Comparison of ENCODE assay signal across 23 cellular contexts in the genomic region with DNA sequence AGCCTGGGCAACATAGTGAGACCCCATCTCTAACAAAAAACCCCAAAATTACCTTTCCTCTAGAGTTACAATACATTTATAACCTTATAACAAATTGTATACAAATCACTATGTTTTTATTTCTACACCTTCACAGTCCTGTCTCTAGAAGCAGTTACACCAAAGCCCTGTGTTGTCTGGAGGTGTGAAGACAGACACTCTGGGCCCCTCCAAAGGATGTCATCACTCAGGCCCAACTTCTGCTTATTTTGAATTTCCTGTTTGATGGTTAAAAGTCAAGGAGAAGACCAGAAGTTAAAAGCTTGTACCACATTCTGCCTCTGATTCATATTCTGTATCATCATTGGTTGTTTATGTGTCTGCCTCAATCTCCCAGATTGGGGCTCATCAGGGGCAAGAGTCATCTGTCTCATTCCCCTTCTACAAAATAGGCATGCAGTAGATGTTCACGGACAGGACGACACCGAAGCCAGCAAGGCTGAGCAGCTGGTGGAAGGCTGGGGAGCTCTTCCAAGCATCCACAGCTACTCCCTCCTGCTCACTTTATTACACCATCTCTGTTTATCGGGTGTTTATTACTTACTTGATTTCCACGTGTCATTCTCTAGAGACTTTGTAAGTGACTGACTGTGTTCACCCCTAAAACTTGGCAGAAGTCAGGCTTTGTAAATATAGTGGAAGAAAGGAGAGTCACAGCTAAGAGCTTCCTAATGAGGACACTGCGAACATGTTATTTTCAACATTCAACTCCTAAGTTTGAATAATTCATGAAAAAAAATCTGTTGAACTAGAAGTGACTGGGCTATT.
DNase-seq lines count a peak whose midpoint lies in the region; ATAC-seq and TF ChIP-seq lines count a peak whose summit lies in the region.
"Had no signal": no experiment of that assay in that cellular context is flagged by ENCODE, and none has a peak within 500 bp of the region (broad histone marks: within the 10 kb centered on the region; RNA-seq: fewer than 3 reads in every experiment).

No MANE protein-coding gene starts in this region.

- TF ChIP-seq CTCF in IMR-90 (conservative IDR thresholded peaks at IDR 0.05; ENCODE audit: low read depth, low read length) = no peak
- TF ChIP-seq CTCF in heart right ventricle (IDR thresholded peaks at IDR 0.05) = no peak

- peak; percentile 38; the same call in 1 of the 2 replicates for ATAC-seq in IMR-90 (ENCODE audit: low read depth)
- ATAC-seq in heart right ventricle = peak in 7 of 8 donors; percentile 33 to 73 (median 61)
- ATAC-seq in sciatic nerve = peak; percentile 86
- no peak for ATAC-seq in stimulated activated effector memory CD8-positive, alpha-beta T cell treated with anti-CD3 and anti-CD28 coated beads, Interleukin-12 subunit alpha, Interleukin-12 subunit beta, amount 100 ng/mL, for 72 hours
- no peak for ATAC-seq in HG03439 (IDR thresholded peaks at IDR 0.05; ENCODE audit: unreplicated experiment)
- ATAC-seq: activated CD8-positive, alpha-beta T cell treated with anti-CD3 and anti-CD28 coated beads for 36 hours; HepG2; left lobe of liver; mucosa of descending colon had no signal

- 0 out of 2 replicates have a peak overlapping the region, but pooled peaks have one; percentile 13 for H3K23ac ChIP-seq in IMR-90 (ENCODE audit: low read depth, low read length)

- H2AK9ac ChIP-seq in IMR-90 (replicated peaks; ENCODE audit: low read depth, low read length, poor library complexity) = no peak overlapping the region

- no peak overlapping the region for H4K91ac ChIP-seq in IMR-90 (ENCODE audit: insufficient read depth, low read depth, low read length)

- no peaks in the 10 kb centered on the region for H3K9me3 Mint-ChIP-seq in stimulated activated effector memory CD8-positive, alpha-beta T cell treated with anti-CD3 and anti-CD28 coated beads, Interleukin-12 subunit alpha, Interleukin-12 subunit beta, amount 100 ng/mL, for 72 hours
- H3K9me3 Mint-ChIP-seq: activated CD8-positive, alpha-beta T cell treated with anti-CD3 and anti-CD28 coated beads for 36 hours; HFFc6 had no signal

- no peak overlapping the region for H2AK5ac ChIP-seq in IMR-90 (ENCODE audit: low read depth, low read length)

- H2BK5ac ChIP-seq in IMR-90 (ENCODE audit: low read depth, low read length, poor library complexity, severe bottlenecking) = no peak overlapping the region

- H3K4me3 Mint-ChIP-seq in stimulated activated effector memory CD8-positive, alpha-beta T cell treated with anti-CD3 and anti-CD28 coated beads, Interleukin-12 subunit alpha, Interleukin-12 subunit beta, amount 100 ng/mL, for 72 hours = no peak overlapping the region
- H3K4me3 Mint-ChIP-seq: activated CD8-positive, alpha-beta T cell treated with anti-CD3 and anti-CD28 coated beads for 36 hours; HFFc6 had no signal

- no peaks in the 10 kb centered on the region for H3K4me1 Mint-ChIP-seq in stimulated activated effector memory CD8-positive, alpha-beta T cell treated with anti-CD3 and anti-CD28 coated beads, Interleukin-12 subunit alpha, Interleukin-12 subunit beta, amount 100 ng/mL, for 72 hours

- POLR2A ChIA-PET in IMR-90 (lab: Charles Lee; ENCODE audit: unreplicated experiment) = no interaction called here

- no peak overlapping the region for H3K9ac ChIP-seq in IMR-90 (ENCODE audit: low read depth, low read length)

- H3K36me3 ChIP-seq in IMR-90 (ENCODE audit: control insufficient read depth, insufficient read depth, low read length) (no peaks in the 10 kb centered on the region), heart right ventricle (no peaks in the 10 kb centered on the region)
- H3K36me3 ChIP-seq: MG63 had no signal

- H3K27me3 ChIP-seq in IMR-90 (ENCODE audit: control insufficient read depth, insufficient read depth, low read length) (no peaks in the 10 kb centered on the region), heart right ventricle (no peaks in the 10 kb centered on the region)
- H3K27me3 ChIP-seq: MG63 had no signal

- in situ Hi-C loops in IMR-90 (cut with MboI; ENCODE audit: low sequenced_read_pairs) = no loop called here

- no TSS peak for BruUV-seq in IMR-90 (replicated peaks; lab: Mats Ljungman, UMichigan)

- no peak overlapping the region for H4K5ac ChIP-seq in IMR-90 (ENCODE audit: low read depth, low read length)

- no peak for TF ChIP-seq POLR2A in IMR-90 (IDR thresholded peaks at IDR 0.05; ENCODE audit: low read depth, low read length)

- H3K79me1 ChIP-seq in IMR-90 (ENCODE audit: low read depth in 1 of 2, low read length in 2 of 2) = no peaks in the 10 kb centered on the region

- WGBS in IMR-90 (ENCODE audit: extremely low coverage in 2 of 2, insufficient read length in 1 of 2), 2 experiments = 80% methylated on average over 3 of the region's 6 CpGs; no CpG with 5 or more reads in 1 of the 2 experiments
- WGBS in heart right ventricle, 2 donors = 76 to 86% methylated on average over 6 of the region's 6 CpGs

- TF ChIP-seq RAD21 in IMR-90 (IDR thresholded peaks at IDR 0.05; ENCODE audit: low read length) = no peak

- H2BK20ac ChIP-seq in IMR-90 (ENCODE audit: low read depth, low read length) = no peak overlapping the region

- no peak overlapping the region for H2AFZ ChIP-seq in IMR-90 (replicated peaks; ENCODE audit: low read length, poor library complexity)

- CTCF ChIA-PET in IMR-90 (lab: Yijun Ruan, JAX) = no interaction called here

- H3K36me3 Mint-ChIP-seq in stimulated activated effector memory CD8-positive, alpha-beta T cell treated with anti-CD3 and anti-CD28 coated beads, Interleukin-12 subunit alpha, Interleukin-12 subunit beta, amount 100 ng/mL, for 72 hours = no peaks in the 10 kb centered on the region

- peak overlapping the region in 1 of 2 experiments; percentile 16; a peak in 1 of 4 replicates for H4K8ac ChIP-seq in IMR-90 (ENCODE audit: low read depth in 2 of 2, low read length in 2 of 2)

- no peak overlapping the region for H3K27ac Mint-ChIP-seq in stimulated activated effector memory CD8-positive, alpha-beta T cell treated with anti-CD3 and anti-CD28 coated beads, Interleukin-12 subunit alpha, Interleukin-12 subunit beta, amount 100 ng/mL, for 72 hours
- H3K27ac Mint-ChIP-seq: activated CD8-positive, alpha-beta T cell treated with anti-CD3 and anti-CD28 coated beads for 36 hours; HFFc6 had no signal

- H3K9me3 ChIP-seq in IMR-90 (ENCODE audit: control insufficient read depth, insufficient read depth, low read length) (no peaks in the 10 kb centered on the region), heart right ventricle (no peaks in the 10 kb centered on the region)
- H3K9me3 ChIP-seq: MG63, mucosa of descending colon had no signal

- no peak overlapping the region for H3K4ac ChIP-seq in IMR-90 (ENCODE audit: low read depth, low read length)

- no peak overlapping the region for H3K4me2 ChIP-seq in IMR-90 (ENCODE audit: low read depth, low read length)

- no peak overlapping the region for H3K18ac ChIP-seq in IMR-90 (ENCODE audit: low read depth, low read length)

- no peak overlapping the region for H2BK120ac ChIP-seq in IMR-90 (ENCODE audit: low read depth, low read length)

- no peak overlapping the region for H3K56ac ChIP-seq in IMR-90 (ENCODE audit: extremely low read depth, insufficient read depth, low read length)

- H4K20me1 ChIP-seq in IMR-90 (ENCODE audit: insufficient read depth, low read length) = no peaks in the 10 kb centered on the region

- H3K4me1 ChIP-seq in IMR-90 (ENCODE audit: control insufficient read depth, insufficient read depth, low read length) (peaks cover 9% of the 10 kb centered on the region; the same call in 1 of the 2 replicates), heart right ventricle (peaks cover 2 to 36% (median 22%) of the 10 kb centered on the region in 9 donors)

- no peaks in the 10 kb centered on the region for H3K9me1 ChIP-seq in IMR-90 (ENCODE audit: insufficient read depth, low read length)

- H3K4me3 ChIP-seq in IMR-90 (ENCODE audit: insufficient read depth, low read depth, low read length) (no peak overlapping the region), heart right ventricle (no peak overlapping the region)
- H3K4me3 ChIP-seq: MG63, mucosa of descending colon, SK-N-MC had no signal

- dilution Hi-C loops in IMR-90 (cut with HindIII; ENCODE audit: low sequenced_read_pairs, unreplicated experiment) = no loop called here

- intact Hi-C loops in IMR-90 (cut with micrococcal nuclease) (loop anchor here (5.0 kb wide), 1 partner anchor 48 kb away; no protein-coding TSS in a partner anchor), heart right ventricle (cut with DNase I) (no loop called here), sciatic nerve (cut with DNase I) (no loop called here)

- H2BK15ac ChIP-seq in IMR-90 (ENCODE audit: low read depth, low read length) = no peak overlapping the region; the same call in 2 of the 3 replicates

- H3K14ac ChIP-seq in IMR-90 (replicated peaks; ENCODE audit: low read depth, low read length) = no peak overlapping the region

- peak; percentile 37 for DNase-seq in IMR-90
- DNase-seq in SKM-1 (lab: John Stamatoyannopoulos, UW; ENCODE audit: unreplicated experiment) = peak; percentile 60
- no peak for DNase-seq in heart right ventricle
- DNase-seq in sciatic nerve (ENCODE audit: low spot score) = no peak
- no peak for DNase-seq in NCI-H69 (lab: John Stamatoyannopoulos, UW)
- DNase-seq in stimulated activated effector memory CD8-positive, alpha-beta T cell treated with anti-CD3 and anti-CD28 coated beads, Interleukin-12 subunit alpha, Interleukin-12 subunit beta, amount 100 ng/mL, for 72 hours (ENCODE audit: low spot score in 2 of 2) = no peak
- no peak for DNase-seq in LoVo (ENCODE audit: low spot score)
- DNase-seq: activated CD4-positive, CD25-positive, alpha-beta regulatory T cell; activated CD8-positive, alpha-beta T cell treated with anti-CD3 and anti-CD28 coated beads for 36 hours; activated naive CD4-positive, alpha-beta T cell treated with Interleukin-2 at 50 U/mL for 16 hours; amniotic stem cell; effector CD8-positive, alpha-beta T cell; mucosa of descending colon; NCI-H1694 treated with DMSO at 0.1 percent for 48 hours; NCI-H2227 treated with DMSO at 0.1 percent for 48 hours; NCI-H82 had no signal

- peak overlapping the region; percentile 9; the same call in 1 of the 2 replicates for H3K27ac ChIP-seq in IMR-90 (ENCODE audit: insufficient read depth, low read length)
- H3K27ac ChIP-seq in heart right ventricle = peak overlapping the region in 3 of 10 donors; percentile 9 to 50 (median 42)
- H3K27ac ChIP-seq: C4-2B, SK-N-MC had no signal

TF ChIP-seq in IMR-90, 13 proteins besides CTCF, POLR2A, EP300 and RAD21 (continues in another document):
- TF ChIP-seq RCOR1 (IDR thresholded peaks at IDR 0.05; ENCODE audit: insufficient replicate concordance, low read length) (no peak), NFE2L2 (IDR thresholded peaks at IDR 0.05; ENCODE audit: low read depth, low read length) (no peak), BHLHE40 (IDR thresholded peaks at IDR 0.05; ENCODE audit: low read depth, low read length) (no peak)
- TF ChIP-seq, protein P1, sequence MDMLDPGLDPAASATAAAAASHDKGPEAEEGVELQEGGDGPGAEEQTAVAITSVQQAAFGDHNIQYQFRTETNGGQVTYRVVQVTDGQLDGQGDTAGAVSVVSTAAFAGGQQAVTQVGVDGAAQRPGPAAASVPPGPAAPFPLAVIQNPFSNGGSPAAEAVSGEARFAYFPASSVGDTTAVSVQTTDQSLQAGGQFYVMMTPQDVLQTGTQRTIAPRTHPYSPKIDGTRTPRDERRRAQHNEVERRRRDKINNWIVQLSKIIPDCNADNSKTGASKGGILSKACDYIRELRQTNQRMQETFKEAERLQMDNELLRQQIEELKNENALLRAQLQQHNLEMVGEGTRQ (IDR thresholded peaks at IDR 0.05; ENCODE audit: low read depth, low read length) = no peak

Comparison
In these comparisons a context has a peak if more than half of its experiments do, and no peak if none do; other contexts are left out.
1. ATAC-seq: peak in IMR-90 (single experiment), heart right ventricle (7 of 8) and sciatic nerve (single experiment); none in stimulated activated effector memory CD8-positive, alpha-beta T cell treated with anti-CD3 and anti-CD28 coated beads, Interleukin-12 subunit alpha, Interleukin-12 subunit beta, amount 100 ng/mL, for 72 hours (single experiment) and HG03439 (single experiment).
2. DNase-seq: peak in IMR-90 (single experiment) and SKM-1 (single experiment); none in heart right ventricle (0 of 2), sciatic nerve (single experiment), NCI-H69 (single experiment), stimulated activated effector memory CD8-positive, alpha-beta T cell treated with anti-CD3 and anti-CD28 coated beads, Interleukin-12 subunit alpha, Interleukin-12 subunit beta, amount 100 ng/mL, for 72 hours (0 of 2) and LoVo (single experiment).